In genomic region chr21:41953831-41954653, GRCh38 we compare ENCODE assay signal across 1 cellular context.
TF ChIP-seq lines count a peak whose summit lies in the region.

Gene C2CD2, minus strand, starts transcription at chr21:41954018. Its CDS starts 370 bp downstream, at chr21:41953648.

TF ChIP-seq in K562, 482 proteins besides CTCF, POLR2A, EP300 and RAD21 (continued from another document and continues in another):
- TF ChIP-seq ZBTB43 (CRISPR knock-in tag; IDR thresholded peaks at IDR 0.05) (peak; percentile 76; the same call in 1 of the 2 replicates), SMARCC2 (IDR thresholded peaks at IDR 0.05; ENCODE audit: low read depth) (no peak), NR2F6 (CRISPR knock-in tag; IDR thresholded peaks at IDR 0.05) (no peak), BRF1 (IDR thresholded peaks at IDR 0.05; ENCODE audit: borderline replicate concordance, extremely low read depth, insufficient read length) (no peak), ZNF507 (tag; conservative IDR thresholded peaks at IDR 0.05) (no peak), ZNF589 (CRISPR knock-in tag; IDR thresholded peaks at IDR 0.05; ENCODE audit: low read depth) (no peak), ETS1 (conservative IDR thresholded peaks at IDR 0.05; ENCODE audit: control insufficient read depth, low read depth, low read length) (0 out of 2 replicates have a peak, but pooled peaks have one; percentile 45), HDAC8 (tag; IDR thresholded peaks at IDR 0.05) (no peak), RBM17 (IDR thresholded peaks at IDR 0.05; ENCODE audit: borderline replicate concordance, low read depth, low read length) (no peak), RFX5 (IDR thresholded peaks at IDR 0.05; ENCODE audit: low read depth, low read length) (no peak), ZNF23 (CRISPR knock-in tag; IDR thresholded peaks at IDR 0.05) (no peak), ZNF197 (CRISPR knock-in tag; IDR thresholded peaks at IDR 0.05; ENCODE audit: low read depth) (no peak), MAZ (CRISPR knock-in tag; conservative IDR thresholded peaks at IDR 0.05 in 1 of 2, IDR thresholded peaks at IDR 0.05 in 1 of 2) (peak in 1 of 2 experiments; percentile 74; a peak in 2 of 4 replicates), HNRNPUL1 (IDR thresholded peaks at IDR 0.05; ENCODE audit: low read length) (no peak), ZNF217 (CRISPR knock-in tag; IDR thresholded peaks at IDR 0.05) (no peak), ZBTB9 (CRISPR knock-in tag; IDR thresholded peaks at IDR 0.05) (no peak), NR4A1 (CRISPR knock-in tag; IDR thresholded peaks at IDR 0.05) (no peak), NR4A1 (tag; IDR thresholded peaks at IDR 0.05) (no peak), TEAD4 (IDR thresholded peaks at IDR 0.05; ENCODE audit: low read length) (no peak), TEAD4 (CRISPR knock-in tag; IDR thresholded peaks at IDR 0.05; ENCODE audit: borderline replicate concordance) (no peak), PRMT5 (CRISPR knock-in tag; IDR thresholded peaks at IDR 0.05) (no peak), TCF7 (IDR thresholded peaks at IDR 0.05; ENCODE audit: borderline replicate concordance) (no peak), CBX1 (IDR thresholded peaks at IDR 0.05; ENCODE audit: low read depth) (peak; percentile 10; the same call in 1 of the 2 replicates), CBX8 (IDR thresholded peaks at IDR 0.05; ENCODE audit: borderline replicate concordance, extremely low read depth, low read depth, low read length, poor library complexity, severe bottlenecking) (no peak), ZFX (CRISPR knock-in tag; IDR thresholded peaks at IDR 0.05) (peak; percentile 82), ELF2 (CRISPR knock-in tag; IDR thresholded peaks at IDR 0.05) (no peak), JUN (IDR thresholded peaks at IDR 0.05; ENCODE audit: borderline replicate concordance, low read depth, low read length) (no peak), JUN (CRISPR knock-in tag; IDR thresholded peaks at IDR 0.05; ENCODE audit: borderline replicate concordance) (no peak), NFRKB (IDR thresholded peaks at IDR 0.05; ENCODE audit: low read depth) (no peak), SETDB1 (IDR thresholded peaks at IDR 0.05; ENCODE audit: low read length) (no peak), ZC3H8 (IDR thresholded peaks at IDR 0.05) (no peak), E2F6 (IDR thresholded peaks at IDR 0.05; ENCODE audit: borderline replicate concordance in 1 of 2, extremely low read depth in 1 of 2, insufficient read depth in 1 of 2, insufficient read length in 1 of 2, low read depth in 1 of 2, low read length in 1 of 2, poor library complexity in 1 of 2, severe bottlenecking in 1 of 2) (peak; percentile 93 to 99), SREBF1 (IDR thresholded peaks at IDR 0.05; ENCODE audit: borderline replicate concordance, low read depth, low read length) (no peak), PHF8 (IDR thresholded peaks at IDR 0.05; ENCODE audit: borderline replicate concordance, low read length) (peak; percentile 82; the same call in 1 of the 2 replicates), DIDO1 (tag; IDR thresholded peaks at IDR 0.05; ENCODE audit: low read depth) (no peak), CSDE1 (IDR thresholded peaks at IDR 0.05) (0 out of 4 replicates have a peak, but pooled peaks of 1 of the 2 experiments have one; percentile 76), SIN3A (IDR thresholded peaks at IDR 0.05; ENCODE audit: borderline replicate concordance in 2 of 2, control insufficient read depth in 1 of 2, low read depth in 2 of 2, low read length in 2 of 2) (peak; percentile 69 to 74; a peak in 2 of 4 replicates), ELF4 (CRISPR knock-in tag; IDR thresholded peaks at IDR 0.05) (no peak), KAT2B (IDR thresholded peaks at IDR 0.05; ENCODE audit: low read depth, low read length) (no peak)
- TF ChIP-seq, protein P1, sequence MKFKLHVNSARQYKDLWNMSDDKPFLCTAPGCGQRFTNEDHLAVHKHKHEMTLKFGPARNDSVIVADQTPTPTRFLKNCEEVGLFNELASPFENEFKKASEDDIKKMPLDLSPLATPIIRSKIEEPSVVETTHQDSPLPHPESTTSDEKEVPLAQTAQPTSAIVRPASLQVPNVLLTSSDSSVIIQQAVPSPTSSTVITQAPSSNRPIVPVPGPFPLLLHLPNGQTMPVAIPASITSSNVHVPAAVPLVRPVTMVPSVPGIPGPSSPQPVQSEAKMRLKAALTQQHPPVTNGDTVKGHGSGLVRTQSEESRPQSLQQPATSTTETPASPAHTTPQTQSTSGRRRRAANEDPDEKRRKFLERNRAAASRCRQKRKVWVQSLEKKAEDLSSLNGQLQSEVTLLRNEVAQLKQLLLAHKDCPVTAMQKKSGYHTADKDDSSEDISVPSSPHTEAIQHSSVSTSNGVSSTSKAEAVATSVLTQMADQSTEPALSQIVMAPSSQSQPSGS (CRISPR knock-in tag; IDR thresholded peaks at IDR 0.05), result no peak; the same call in 1 of the 2 replicates
- TF ChIP-seq, protein P2, sequence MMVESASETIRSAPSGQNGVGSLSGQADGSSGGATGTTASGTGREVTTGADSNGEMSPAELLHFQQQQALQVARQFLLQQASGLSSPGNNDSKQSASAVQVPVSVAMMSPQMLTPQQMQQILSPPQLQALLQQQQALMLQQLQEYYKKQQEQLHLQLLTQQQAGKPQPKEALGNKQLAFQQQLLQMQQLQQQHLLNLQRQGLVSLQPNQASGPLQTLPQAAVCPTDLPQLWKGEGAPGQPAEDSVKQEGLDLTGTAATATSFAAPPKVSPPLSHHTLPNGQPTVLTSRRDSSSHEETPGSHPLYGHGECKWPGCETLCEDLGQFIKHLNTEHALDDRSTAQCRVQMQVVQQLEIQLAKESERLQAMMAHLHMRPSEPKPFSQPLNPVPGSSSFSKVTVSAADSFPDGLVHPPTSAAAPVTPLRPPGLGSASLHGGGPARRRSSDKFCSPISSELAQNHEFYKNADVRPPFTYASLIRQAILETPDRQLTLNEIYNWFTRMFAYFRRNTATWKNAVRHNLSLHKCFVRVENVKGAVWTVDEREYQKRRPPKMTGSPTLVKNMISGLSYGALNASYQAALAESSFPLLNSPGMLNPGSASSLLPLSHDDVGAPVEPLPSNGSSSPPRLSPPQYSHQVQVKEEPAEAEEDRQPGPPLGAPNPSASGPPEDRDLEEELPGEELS (CRISPR knock-in tag; IDR thresholded peaks at IDR 0.05; ENCODE audit: borderline replicate concordance), result no peak; the same call in 1 of the 2 replicates
- TF ChIP-seq, protein P3, sequence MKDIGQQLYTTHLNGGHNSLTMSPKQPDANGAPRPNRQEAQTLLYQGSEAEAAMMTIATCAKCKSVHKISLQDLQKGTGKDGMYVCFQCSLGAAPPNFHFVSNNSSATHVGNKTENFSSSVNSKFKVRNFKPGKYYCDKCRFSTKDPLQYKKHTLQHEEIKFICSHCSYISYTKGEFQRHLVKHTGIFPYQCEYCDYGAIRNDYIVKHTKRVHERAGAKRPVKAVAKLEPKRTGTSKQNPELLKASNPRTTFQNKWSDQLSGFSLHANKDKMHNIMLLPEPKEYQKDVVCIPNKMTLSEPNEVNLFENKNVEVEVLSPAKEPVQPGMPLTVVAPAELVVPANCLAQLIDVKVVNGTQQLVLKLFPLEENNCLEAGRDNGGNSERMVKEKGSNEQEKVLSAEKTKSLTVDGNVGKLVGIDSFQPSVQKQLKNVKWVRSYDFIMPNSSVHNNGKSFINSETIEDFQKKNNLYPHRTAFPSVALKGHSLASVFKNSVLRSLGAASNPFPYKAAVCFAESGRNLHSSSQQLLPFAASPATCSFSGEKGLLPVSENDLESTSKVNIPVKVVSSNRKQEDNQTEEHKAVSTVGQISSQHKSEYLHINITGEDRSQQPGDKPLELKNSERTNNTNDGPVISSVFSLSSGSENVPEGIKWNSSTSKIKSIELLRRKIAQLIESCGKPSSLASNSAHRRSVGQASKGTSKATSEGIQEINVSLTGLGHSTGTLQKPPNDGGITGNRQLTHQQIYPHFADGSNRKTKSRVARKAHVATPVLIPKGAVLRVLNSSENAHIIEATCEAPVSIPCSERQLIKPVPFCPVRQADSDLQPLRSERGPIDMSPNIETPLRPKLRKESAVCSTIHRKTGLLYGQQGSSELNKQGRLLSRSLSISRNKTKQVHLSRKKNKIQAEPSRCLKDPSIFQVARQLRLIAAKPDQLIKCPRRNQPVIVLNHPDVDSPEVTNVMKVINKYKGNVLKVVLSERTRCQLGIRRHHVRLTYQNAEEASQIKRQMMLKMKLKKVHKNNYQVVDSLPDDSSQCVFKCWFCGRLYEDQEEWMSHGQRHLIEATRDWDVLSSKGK (CRISPR knock-in tag; IDR thresholded peaks at IDR 0.05), result no peak
- TF ChIP-seq, protein P4, sequence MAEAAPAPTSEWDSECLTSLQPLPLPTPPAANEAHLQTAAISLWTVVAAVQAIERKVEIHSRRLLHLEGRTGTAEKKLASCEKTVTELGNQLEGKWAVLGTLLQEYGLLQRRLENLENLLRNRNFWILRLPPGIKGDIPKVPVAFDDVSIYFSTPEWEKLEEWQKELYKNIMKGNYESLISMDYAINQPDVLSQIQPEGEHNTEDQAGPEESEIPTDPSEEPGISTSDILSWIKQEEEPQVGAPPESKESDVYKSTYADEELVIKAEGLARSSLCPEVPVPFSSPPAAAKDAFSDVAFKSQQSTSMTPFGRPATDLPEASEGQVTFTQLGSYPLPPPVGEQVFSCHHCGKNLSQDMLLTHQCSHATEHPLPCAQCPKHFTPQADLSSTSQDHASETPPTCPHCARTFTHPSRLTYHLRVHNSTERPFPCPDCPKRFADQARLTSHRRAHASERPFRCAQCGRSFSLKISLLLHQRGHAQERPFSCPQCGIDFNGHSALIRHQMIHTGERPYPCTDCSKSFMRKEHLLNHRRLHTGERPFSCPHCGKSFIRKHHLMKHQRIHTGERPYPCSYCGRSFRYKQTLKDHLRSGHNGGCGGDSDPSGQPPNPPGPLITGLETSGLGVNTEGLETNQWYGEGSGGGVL (CRISPR knock-in tag; IDR thresholded peaks at IDR 0.05), result no peak
- TF ChIP-seq, protein P5, sequence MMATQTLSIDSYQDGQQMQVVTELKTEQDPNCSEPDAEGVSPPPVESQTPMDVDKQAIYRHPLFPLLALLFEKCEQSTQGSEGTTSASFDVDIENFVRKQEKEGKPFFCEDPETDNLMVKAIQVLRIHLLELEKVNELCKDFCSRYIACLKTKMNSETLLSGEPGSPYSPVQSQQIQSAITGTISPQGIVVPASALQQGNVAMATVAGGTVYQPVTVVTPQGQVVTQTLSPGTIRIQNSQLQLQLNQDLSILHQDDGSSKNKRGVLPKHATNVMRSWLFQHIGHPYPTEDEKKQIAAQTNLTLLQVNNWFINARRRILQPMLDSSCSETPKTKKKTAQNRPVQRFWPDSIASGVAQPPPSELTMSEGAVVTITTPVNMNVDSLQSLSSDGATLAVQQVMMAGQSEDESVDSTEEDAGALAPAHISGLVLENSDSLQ (IDR thresholded peaks at IDR 0.05), result peak; percentile 72
- TF ChIP-seq, protein P6, sequence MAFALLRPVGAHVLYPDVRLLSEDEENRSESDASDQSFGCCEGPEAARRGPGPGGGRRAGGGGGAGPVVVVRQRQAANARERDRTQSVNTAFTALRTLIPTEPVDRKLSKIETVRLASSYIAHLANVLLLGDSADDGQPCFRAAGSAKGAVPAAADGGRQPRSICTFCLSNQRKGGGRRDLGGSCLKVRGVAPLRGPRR (CRISPR knock-in tag; IDR thresholded peaks at IDR 0.05), result no peak
- TF ChIP-seq, protein P7, sequence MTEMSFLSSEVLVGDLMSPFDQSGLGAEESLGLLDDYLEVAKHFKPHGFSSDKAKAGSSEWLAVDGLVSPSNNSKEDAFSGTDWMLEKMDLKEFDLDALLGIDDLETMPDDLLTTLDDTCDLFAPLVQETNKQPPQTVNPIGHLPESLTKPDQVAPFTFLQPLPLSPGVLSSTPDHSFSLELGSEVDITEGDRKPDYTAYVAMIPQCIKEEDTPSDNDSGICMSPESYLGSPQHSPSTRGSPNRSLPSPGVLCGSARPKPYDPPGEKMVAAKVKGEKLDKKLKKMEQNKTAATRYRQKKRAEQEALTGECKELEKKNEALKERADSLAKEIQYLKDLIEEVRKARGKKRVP (CRISPR knock-in tag; IDR thresholded peaks at IDR 0.05), result no peak
